In genomic region chr6:87472525-87473418, GRCh38 we compare ENCODE assay signal across 8 cellular contexts. TPM values are rescaled to one million over a fixed set of nuclear protein-coding genes. Genes with fewer than 3 reads are reported as not detected.
DNase-seq lines count a peak whose midpoint lies in the region; ATAC-seq and TF ChIP-seq lines count a peak whose summit lies in the region.

Gene SLC35A1, plus strand, starts transcription at chr6:87472974. Its CDS starts 30 bp downstream, at chr6:87473004.

- 0 to 1% (median 0%) methylated on average over 14 to 70 of the region's 70 CpGs for whole genome bisulfite sequencing in adrenal gland, 4 donors

- H3K27me3 ChIP-seq in adrenal gland: no peaks in the 10 kb centered on the region

- peak within 1 kb of the TSS; percentile 81 to 95 (median 85) for H3K4me3 ChIP-seq in adrenal gland

- TF ChIP-seq POLR2A in adrenal gland (IDR thresholded peaks at IDR 0.05): peak; percentile 53 to 89

- CTCF ChIA-PET in T-cell (lab: Charles Lee): interaction anchor here in 1 of 2 donors (0.6 to 0.9 kb wide), 3 partner anchors 9 to 151 kb away, joined by 3 to 4 read pairs (median 3); no protein-coding TSS in a partner anchor

- H3K4me3 Mint-ChIP-seq in T-cell (peak within 1 kb of the TSS; percentile 96 to 98 (median 96)), type B pancreatic cell (peak within 1 kb of the TSS; percentile 100)

- ATAC-seq in HG02840 (IDR thresholded peaks at IDR 0.05; ENCODE audit: low FRiP score, unreplicated experiment): peak; percentile 97
- ATAC-seq in T-cell (replicated peaks in 1 of 4): peak; percentile 93 to 96 (median 94)
- peak; percentile 98 to 99 for ATAC-seq in left cardiac atrium

- in situ Hi-C loops in GM13976 (cut with MboI; ENCODE audit: low sequenced_read_pairs, unreplicated experiment): no loop called here

- peaks cover 14 to 33% (median 29%) of the 10 kb centered on the region in 3 donors for H3K4me1 Mint-ChIP-seq in T-cell
- peaks cover 17% of the 10 kb centered on the region for H3K4me1 Mint-ChIP-seq in type B pancreatic cell (ENCODE audit: unreplicated experiment)

- peaks cover 3% of the 10 kb centered on the region for H3K36me3 Mint-ChIP-seq in T-cell
- H3K36me3 Mint-ChIP-seq in type B pancreatic cell: no peaks in the 10 kb centered on the region

- H3K27me3 Mint-ChIP-seq in T-cell (peaks cover 2 to 8% of the 10 kb centered on the region in 2 donors), type B pancreatic cell (peaks cover under 1% of the 10 kb centered on the region)

- POLR2A ChIA-PET in T-cell (lab: Charles Lee): interaction anchor here in 1 of 2 donors (0.7 to 0.9 kb wide), 2 partner anchors 118 to 1398 kb away, joined by 3 read pairs; no protein-coding TSS in a partner anchor

- peaks cover 8 to 18% of the 10 kb centered on the region in 2 donors for H3K4me1 ChIP-seq in adrenal gland (replicated peaks in 1 of 2)

- no peaks in the 10 kb centered on the region for H3K36me3 ChIP-seq in adrenal gland (replicated peaks in 1 of 2)

- H3K27ac ChIP-seq in adrenal gland: peak within 1 kb of the TSS; percentile 81 to 98 (median 92)

- peak; percentile 91 for DNase-seq in GM13976 (ENCODE audit: low spot score)
- DNase-seq in NCI-H1436 (lab: John Stamatoyannopoulos, UW): peak; percentile 73
- DNase-seq in T-cell: peak; percentile 63 to 89 (median 78)
- peak; percentile 83 to 92 (median 88) for DNase-seq in adrenal gland
- peak; percentile 90 for DNase-seq in left cardiac atrium
- DNase-seq in posterior cingulate gyrus: peak; percentile 79 to 98 (median 86)
- peak; percentile 89 for DNase-seq in type B pancreatic cell (ENCODE audit: extremely low spot score, unreplicated experiment)

- intact Hi-C loops in adrenal gland (cut with DNase I) (no loop called here), left cardiac atrium (cut with DNase I) (loop anchor here in 1 of 2 donors (1.0 kb wide), 1 partner anchor 65 kb away; the partner anchor contains the start of gene CFAP206), posterior cingulate gyrus (cut with DNase I) (loop anchor here (1.0 to 5.0 kb wide), 4 partner anchors 64 to 315 kb away; partner anchors contain the start of genes AKIRIN2, ORC3 and ZNF292)

- no peaks in the 10 kb centered on the region for H3K9me3 ChIP-seq in adrenal gland (replicated peaks in 1 of 3)

- TF ChIP-seq CTCF in GM13976 (IDR thresholded peaks at IDR 0.05; ENCODE audit: borderline replicate concordance, control extremely low read depth, extremely low read depth, insufficient read depth, missing control alignments) (no peak), adrenal gland (IDR thresholded peaks at IDR 0.05) (peak; percentile 31 to 53 (median 44)), type B pancreatic cell (conservative IDR thresholded peaks at IDR 0.05) (peak; percentile 50)

- H3K9me3 Mint-ChIP-seq in T-cell (no peaks in the 10 kb centered on the region), type B pancreatic cell (no peaks in the 10 kb centered on the region)

- H3K27ac Mint-ChIP-seq in T-cell (peak within 1 kb of the TSS; percentile 99 to 100), type B pancreatic cell (peak within 1 kb of the TSS; percentile 97)

RNA-seq across cellular contexts. Expression of gene SLC35A1, which starts in this region (rescaled TPM):
- total RNA-seq in T-cell (10 to 100 TPM; 11.2 to 18.9 (median 18.7) TPM), adrenal gland (10 to 100 TPM; 19.9 to 38.8 (median 29.3) TPM), left cardiac atrium (10 to 100 TPM; 11.5 to 12.6 TPM), type B pancreatic cell (ENCODE audit: low replicate concordance) (19.4 and 26.4 TPM in 2 replicates)
- polyA plus RNA-seq in adrenal gland: 10 to 100 TPM; 27.2 to 41.0 (median 31.8) TPM

Comparison
In these comparisons a context has a peak if more than half of its experiments do, and no peak if none do; other contexts are left out.
1. Peak in every context shown above with its lines: DNase-seq, ATAC-seq, H3K4me3 ChIP-seq and H3K27ac ChIP-seq.